ENCODE assay signal across 10 cellular contexts in the genomic region with DNA sequence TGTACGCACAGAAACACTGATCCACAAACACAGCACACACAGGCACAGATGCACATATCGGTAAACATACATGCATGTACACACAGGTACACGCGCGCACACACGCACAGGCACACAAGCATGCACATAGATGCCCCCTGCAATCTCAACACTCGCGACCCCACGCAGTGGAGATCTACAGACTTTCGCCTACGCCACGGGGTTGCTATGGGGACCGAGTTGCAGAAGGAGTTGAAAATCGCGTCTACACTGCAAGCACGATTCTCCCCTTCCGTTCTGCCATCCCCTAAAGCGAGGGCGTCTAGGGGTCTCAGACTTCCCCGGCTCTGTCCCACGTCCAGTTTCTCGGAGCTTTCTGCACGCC. TPM values are rescaled to one million over a fixed set of nuclear protein-coding genes. Genes with fewer than 3 reads are reported as not detected.
DNase-seq lines count a peak whose midpoint lies in the region; ATAC-seq, FAIRE-seq and TF ChIP-seq lines count a peak whose summit lies in the region.
"Had no signal": no experiment of that assay in that cellular context is flagged by ENCODE, and none has a peak within 500 bp of the region (broad histone marks: within the 10 kb centered on the region; RNA-seq: fewer than 3 reads in every experiment).

No MANE protein-coding gene starts in this region.

- TF ChIP-seq CTCF in astrocyte of the spinal cord (IDR thresholded peaks at IDR 0.05; ENCODE audit: low read depth, low read length), result no peak
- no peak for TF ChIP-seq CTCF in stomach (IDR thresholded peaks at IDR 0.05)
- no peak for TF ChIP-seq CTCF in kidney (IDR thresholded peaks at IDR 0.05; ENCODE audit: borderline replicate concordance, extremely low read depth, insufficient read depth)

- in situ Hi-C loops in astrocyte of the spinal cord (cut with HindIII; ENCODE audit: low sequenced_read_pairs), result no loop called here

- TF ChIP-seq POLR2A in stomach (IDR thresholded peaks at IDR 0.05), result no peak

- DNase-seq in NCI-H748 (lab: John Stamatoyannopoulos, UW; ENCODE audit: unreplicated experiment), result peak; percentile 28
- DNase-seq in NCI-H748 treated with DMSO at 0.1 percent for 48 hours (lab: John Stamatoyannopoulos, UW), result no peak
- no peak for DNase-seq in astrocyte of the spinal cord (ENCODE audit: low read depth, low spot score)
- DNase-seq in left colon, result no peak
- no peak for DNase-seq in stomach
- DNase-seq in kidney, result no peak
- DNase-seq in NK-92 treated with Interleukin-12 subunit alpha and Interleukin-12 subunit beta, amount 100 ng/mL, for 24 hours (lab: John Stamatoyannopoulos, UW), result no peak
- no peak for DNase-seq in DMS153 (lab: John Stamatoyannopoulos, UW)
- DNase-seq: left cardiac atrium had no signal

- H3K4me3 ChIP-seq in astrocyte of the spinal cord (ENCODE audit: low read depth, low read length), result peak overlapping the region; percentile 35
- H3K4me3 ChIP-seq in stomach, result peak overlapping the region; percentile 36 to 58 (median 42)
- H3K4me3 ChIP-seq in kidney (ENCODE audit: low read length in 2 of 2), result peak overlapping the region in 1 of 2 donors; percentile 22

- peak overlapping the region in 1 of 2 donors; percentile 19 for H3K9ac ChIP-seq in kidney (ENCODE audit: low read length in 2 of 2)

- TF ChIP-seq EP300 in stomach (IDR thresholded peaks at IDR 0.05), result no peak

- H3K36me3 ChIP-seq in stomach, result peaks cover 0 to 8% (median 2%) of the 10 kb centered on the region in 4 donors
- no peaks in the 10 kb centered on the region for H3K36me3 ChIP-seq in kidney (ENCODE audit: control insufficient read depth in 1 of 2, insufficient read depth in 2 of 2, low read length in 2 of 2)

- H3K4me1 ChIP-seq in stomach (peaks cover 15 to 23% (median 18%) of the 10 kb centered on the region in 4 donors), kidney (ENCODE audit: control insufficient read depth in 1 of 2, insufficient read depth in 1 of 2, low read depth in 1 of 2, low read length in 2 of 2) (peaks cover 0 to 4% of the 10 kb centered on the region in 2 donors)

- no peaks in the 10 kb centered on the region for H3K9me3 ChIP-seq in stomach
- H3K9me3 ChIP-seq in kidney (ENCODE audit: control insufficient read depth in 1 of 2, low read length in 2 of 2), result no peaks in the 10 kb centered on the region

- ATAC-seq in left colon, result peak; percentile 13

- WGBS in stomach, 5 donors, result 21 to 29% (median 23%) methylated on average over 17 to 23 of the region's 23 CpGs

- H3K27ac ChIP-seq in stomach (peak overlapping the region in 1 of 5 donors; percentile 54), kidney (ENCODE audit: low read depth in 2 of 2, low read length in 2 of 2) (no peak overlapping the region)

- peaks cover 0 to 63% (median 38%) of the 10 kb centered on the region in 3 donors for H3K27me3 ChIP-seq in stomach

- FAIRE-seq in kidney (lab: Jason Lieb, UNC), result no peak

- intact Hi-C loops in left colon (cut with DNase I, micrococcal nuclease) (no loop called here), stomach (cut with DNase I; ENCODE audit: low total_unique reads) (no loop called here), kidney (cut with DNase I) (no loop called here)

RNA-seq across cellular contexts. Expression of a gene that starts 0.8 kb away (rescaled TPM):
- total RNA-seq in left colon (under 1 TPM in 1 of 2 donors, not detected in 1; 0.31 TPM), stomach (1 to 10 TPM in 3 of 5 donors, not detected in 2; 1.8 to 6.2 (median 5.3) TPM), kidney (6.5 TPM)
- polyA plus RNA-seq in stomach (1 to 10 TPM in 2 of 3 donors, not detected in 1; 1.2 to 1.7 TPM), kidney (ENCODE audit: insufficient read depth, low read depth, low replicate concordance) (1.3 TPM)
- total RNA-seq: M059J had no signal

RNA-seq across cellular contexts. Expression of a gene that starts 9.2 kb away (rescaled TPM):
- total RNA-seq in left colon (10 to 100 TPM; 34.8 to 36.5 TPM), stomach (100 to 1,000 TPM in 1 of 5 donors, 10 to 100 TPM in 3, 1 to 10 TPM in 1; 7.1 to 163 (median 23.9) TPM), kidney (24.2 TPM)
- polyA plus RNA-seq in stomach (10 to 100 TPM in 2 of 3 donors, 1 to 10 TPM in 1; 9.4 to 15.7 (median 10.8) TPM), kidney (ENCODE audit: insufficient read depth, low read depth, low replicate concordance) (10.9 TPM)
